In the genomic region with DNA sequence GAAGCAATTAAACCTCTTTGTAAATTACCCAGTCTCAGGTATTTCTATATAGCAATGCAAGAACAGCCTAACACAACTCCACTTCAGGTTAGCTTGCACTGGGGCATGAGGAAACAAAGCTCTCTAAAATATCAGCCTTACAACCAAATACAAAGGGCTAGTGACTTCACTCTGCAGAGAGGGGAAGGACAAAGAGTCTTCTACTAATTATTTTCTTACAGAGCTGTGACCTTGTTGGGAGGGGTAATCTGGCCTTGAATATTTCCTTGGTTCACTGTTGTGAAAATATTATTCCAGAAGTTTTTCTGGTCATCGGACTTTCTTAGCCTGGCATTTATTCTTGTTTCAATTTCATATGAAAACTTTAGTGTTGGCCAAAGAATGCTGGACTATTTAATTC, we compare ENCODE assay signal across 28 cellular contexts.
"Had no signal": no experiment of that assay in that cellular context is flagged by ENCODE, and none has a peak within 500 bp of the region (broad histone marks: within the 10 kb centered on the region; RNA-seq: fewer than 3 reads in every experiment).

No MANE protein-coding gene starts in this region.

- H3K4me3 ChIP-seq: gastrocnemius medialis, mucosa of descending colon, pancreas, right lobe of liver, smooth muscle cell, tibial nerve, upper lobe of left lung, uterus had no signal

- H3K4me1 Mint-ChIP-seq: stimulated activated naive CD8-positive, alpha-beta T cell treated with anti-CD3 and anti-CD28 coated beads, Interleukin-15, amount 100 ng/mL, for 72 hours had no signal

- H3K27ac ChIP-seq: epithelial cell of prostate, gastrocnemius medialis, neutrophil, pancreas, right lobe of liver, upper lobe of left lung, uterus had no signal

- H3K36me3 ChIP-seq: gastrocnemius medialis, neutrophil, pancreas, right lobe of liver, tibial nerve, upper lobe of left lung, uterus had no signal

- H3K4me1 ChIP-seq: gastrocnemius medialis, pancreas, right lobe of liver, uterus had no signal

- H3K27me3 ChIP-seq: gastrocnemius medialis, neutrophil, pancreas, right lobe of liver, tibial nerve, upper lobe of left lung, uterus had no signal

- H3K9me3 Mint-ChIP-seq: effector memory CD8-positive, alpha-beta T cell; natural killer cell treated with Interleukin-12 subunit alpha and Interleukin-12 subunit beta and Interleukin-15 and Interleukin-18, amount 100 ng/mL, for 72 hours; neural crest cell; stimulated activated naive CD8-positive, alpha-beta T cell treated with anti-CD3 and anti-CD28 coated beads, Interleukin-15, amount 100 ng/mL, for 72 hours had no signal

- H3K4me3 Mint-ChIP-seq: effector memory CD8-positive, alpha-beta T cell; mesothelial cell of epicardium; naive B cell; natural killer cell treated with Interleukin-12 subunit alpha and Interleukin-12 subunit beta and Interleukin-15 and Interleukin-18, amount 100 ng/mL, for 72 hours; neural crest cell; stimulated activated naive CD8-positive, alpha-beta T cell treated with anti-CD3 and anti-CD28 coated beads, Interleukin-15, amount 100 ng/mL, for 72 hours had no signal

- H3K36me3 Mint-ChIP-seq: mesothelial cell of epicardium; natural killer cell treated with Interleukin-12 subunit alpha and Interleukin-12 subunit beta and Interleukin-15 and Interleukin-18, amount 100 ng/mL, for 72 hours had no signal

- H3K27ac Mint-ChIP-seq: effector memory CD8-positive, alpha-beta T cell; mesothelial cell of epicardium; naive B cell; natural killer cell treated with Interleukin-12 subunit alpha and Interleukin-12 subunit beta and Interleukin-15 and Interleukin-18, amount 100 ng/mL, for 72 hours; stimulated activated naive CD8-positive, alpha-beta T cell treated with anti-CD3 and anti-CD28 coated beads, Interleukin-15, amount 100 ng/mL, for 72 hours had no signal

- ATAC-seq: effector memory CD8-positive, alpha-beta T cell; gastrocnemius medialis; left lobe of liver; mucosa of descending colon; natural killer cell treated with Interleukin-12 subunit alpha and Interleukin-12 subunit beta and Interleukin-15 and Interleukin-18, amount 100 ng/mL, for 72 hours; right lobe of liver; stimulated activated naive CD8-positive, alpha-beta T cell treated with anti-CD3 and anti-CD28 coated beads, Interleukin-15, amount 100 ng/mL, for 72 hours had no signal

- DNase-seq: cortex of kidney; effector memory CD8-positive, alpha-beta T cell; foreskin fibroblast; gastrocnemius medialis; head of caudate nucleus; kidney; mesenchymal stem cell; mucosa of descending colon; naive B cell; pancreas; retina; right lobe of liver; stimulated activated CD4-positive, alpha-beta T cell treated with anti-CD3 and anti-CD28 coated beads, Interleukin-12 subunit alpha, Interleukin-12 subunit beta, amount 100 ng/mL, for 4 hours; stimulated activated CD4-positive, alpha-beta T cell treated with anti-CD3 and anti-CD28 coated beads, Interleukin-1b, Interleukin-23, amount 100 ng/mL, for 48 hours; stimulated activated CD4-positive, alpha-beta T cell treated with anti-CD3 and anti-CD28 coated beads, Interleukin-4, amount 100 ng/mL, for 1 hour; stimulated activated CD8-positive, alpha-beta memory T cell treated with anti-CD3 and anti-CD28 coated beads, Interleukin-4, amount 100 ng/mL, for 48 hours; stimulated activated naive CD4-positive, alpha-beta T cell; stimulated activated naive CD8-positive, alpha-beta T cell treated with anti-CD3 and anti-CD28 coated beads, Interleukin-15, amount 100 ng/mL, for 72 hours; upper lobe of left lung; uterus had no signal

- H3K9me3 ChIP-seq: gastrocnemius medialis, mucosa of descending colon, neutrophil, pancreas, right lobe of liver, tibial nerve, upper lobe of left lung, uterus had no signal
